Comparison of ENCODE assay signal across 23 cellular contexts in the genomic region with DNA sequence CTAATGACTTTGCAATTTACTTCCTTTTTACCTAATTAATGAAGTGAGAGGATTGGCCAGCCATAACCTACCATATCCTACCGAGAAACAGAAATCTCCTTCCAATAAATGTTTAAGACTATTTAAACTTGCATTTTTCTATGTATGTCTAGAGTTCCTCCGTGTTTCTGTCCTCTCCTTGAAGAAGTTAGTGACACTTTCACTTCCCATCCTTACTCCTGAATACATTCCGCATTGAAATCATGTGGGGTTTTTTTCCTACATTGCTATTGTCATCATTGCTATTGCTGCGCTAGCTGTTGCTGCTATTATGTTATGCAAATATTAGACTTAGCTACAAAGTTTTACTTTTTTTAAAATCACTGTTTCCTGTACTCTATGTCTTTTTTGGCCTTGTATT.
A peak's percentile ranks its signal among the peaks of the same experiment; 100 is the strongest.
DNase-seq lines count a peak whose midpoint lies in the region; ATAC-seq and TF ChIP-seq lines count a peak whose summit lies in the region.
"Had no signal": no experiment of that assay in that cellular context is flagged by ENCODE, and none has a peak within 500 bp of the region (broad histone marks: within the 10 kb centered on the region; RNA-seq: fewer than 3 reads in every experiment).

No MANE protein-coding gene starts in this region.

- H3K27me3 Mint-ChIP-seq in activated CD4-positive, alpha-beta T cell treated with anti-CD3 and anti-CD28 coated beads, Interleukin-2, amount 10 ng/mL, durations not matched to agents 7 days and 5 days, result peaks cover 17% of the 10 kb centered on the region
- no peaks in the 10 kb centered on the region for H3K27me3 Mint-ChIP-seq in stimulated activated naive B cell treated with anti-CD40 and anti-IgM and Interleukin-4, amounts not matched to agents 10 μg/mL and 1 μg/mL and 100 μg/mL, for 72 hours

- peaks cover 30% of the 10 kb centered on the region for H3K4me1 Mint-ChIP-seq in activated CD4-positive, alpha-beta T cell treated with anti-CD3 and anti-CD28 coated beads, Interleukin-2, amount 10 ng/mL, durations not matched to agents 7 days and 5 days
- H3K4me1 Mint-ChIP-seq in stimulated activated naive B cell treated with anti-CD40 and anti-IgM and Interleukin-4, amounts not matched to agents 10 μg/mL and 1 μg/mL and 100 μg/mL, for 72 hours, result peaks cover 6 to 13% of the 10 kb centered on the region in 2 donors

- CTCF ChIA-PET in activated CD4-positive, alpha-beta T cell treated with anti-CD3 and anti-CD28 coated beads, Interleukin-2, amount 10 ng/mL, durations not matched to agents 7 days and 5 days (lab: Charles Lee), result interaction anchor here (0.6 kb wide), 1 partner anchor 17 kb away, joined by 4 read pairs; no protein-coding TSS in a partner anchor

- H3K9me2 ChIP-seq in Karpas-422 (replicated peaks; ENCODE audit: insufficient read depth, low read length) (no peaks in the 10 kb centered on the region), SU-DHL-6 (replicated peaks; ENCODE audit: insufficient read depth, low read length) (no peaks in the 10 kb centered on the region)

- POLR2A ChIA-PET in activated CD4-positive, alpha-beta T cell treated with anti-CD3 and anti-CD28 coated beads, Interleukin-2, amount 10 ng/mL, durations not matched to agents 7 days and 5 days (lab: Charles Lee), result no interaction called here

- H3F3A ChIP-seq in SU-DHL-6 (ENCODE audit: insufficient read depth), result peaks cover 13% of the 10 kb centered on the region; the same call in 1 of the 2 replicates

- H3K9me3 ChIP-seq in Karpas-422 (ENCODE audit: low read length), result no peaks in the 10 kb centered on the region
- no peaks in the 10 kb centered on the region for H3K9me3 ChIP-seq in SU-DHL-6 (ENCODE audit: insufficient read depth, low read length)
- H3K9me3 ChIP-seq: psoas muscle, thyroid gland had no signal

- no peak overlapping the region for H3K4me3 Mint-ChIP-seq in activated CD4-positive, alpha-beta T cell treated with anti-CD3 and anti-CD28 coated beads, Interleukin-2, amount 10 ng/mL, durations not matched to agents 7 days and 5 days
- no peak overlapping the region for H3K4me3 Mint-ChIP-seq in stimulated activated naive B cell treated with anti-CD40 and anti-IgM and Interleukin-4, amounts not matched to agents 10 μg/mL and 1 μg/mL and 100 μg/mL, for 72 hours
- H3K4me3 Mint-ChIP-seq: naive thymus-derived CD8-positive, alpha-beta T cell had no signal

- H3K9ac ChIP-seq in Karpas-422 (ENCODE audit: low read length) (no peak overlapping the region), SU-DHL-6 (ENCODE audit: low read length) (peak overlapping the region; percentile 25)

- H3K36me3 ChIP-seq in Karpas-422 (ENCODE audit: insufficient read depth, low read length) (no peaks in the 10 kb centered on the region), SU-DHL-6 (ENCODE audit: low read length) (no peaks in the 10 kb centered on the region)
- H3K36me3 ChIP-seq: heart left ventricle, thyroid gland had no signal

- peak overlapping the region; percentile 28 for H3K27ac Mint-ChIP-seq in activated CD4-positive, alpha-beta T cell treated with anti-CD3 and anti-CD28 coated beads, Interleukin-2, amount 10 ng/mL, durations not matched to agents 7 days and 5 days
- peak overlapping the region; percentile 26 for H3K27ac Mint-ChIP-seq in stimulated activated naive B cell treated with anti-CD40 and anti-IgM and Interleukin-4, amounts not matched to agents 10 μg/mL and 1 μg/mL and 100 μg/mL, for 72 hours
- H3K27ac Mint-ChIP-seq: activated naive CD4-positive, alpha-beta T cell treated with anti-CD3 and anti-CD28 coated beads, Interleukin-2, amount 50 U/mL, for 72 hours had no signal

- H3K4me3 ChIP-seq in Karpas-422 (ENCODE audit: low read length) (no peak overlapping the region), SU-DHL-6 (ENCODE audit: insufficient read depth, low read length, poor library complexity, severe bottlenecking) (peak overlapping the region; percentile 3)
- H3K4me3 ChIP-seq: heart left ventricle, K562, psoas muscle, thyroid gland had no signal

- H3K27me3 ChIP-seq in Karpas-422 (ENCODE audit: low read length) (0 out of 2 replicates have a peak, but pooled peaks cover 2% of the 10 kb centered on the region), SU-DHL-6 (ENCODE audit: low read length) (no peaks in the 10 kb centered on the region)
- H3K27me3 ChIP-seq: heart left ventricle, thyroid gland had no signal

- H4K20me1 ChIP-seq in Karpas-422 (ENCODE audit: insufficient read depth, low read depth, low read length), result no peaks in the 10 kb centered on the region
- H4K20me1 ChIP-seq in SU-DHL-6 (ENCODE audit: low read depth, low read length), result no peaks in the 10 kb centered on the region

- no peak for TF ChIP-seq CTCF in SU-DHL-6 (IDR thresholded peaks at IDR 0.05; ENCODE audit: insufficient read depth, low read length, poor library complexity, severe bottlenecking)

- no peak overlapping the region for H3K27ac ChIP-seq in Karpas-422 (ENCODE audit: low read length)
- peak overlapping the region; percentile 55 for H3K27ac ChIP-seq in SU-DHL-6 (ENCODE audit: low read depth, low read length)
- H3K27ac ChIP-seq: heart left ventricle, psoas muscle, thyroid gland had no signal

- no peak for ATAC-seq in stimulated activated naive B cell treated with anti-CD40 and anti-IgM and Interleukin-4, amounts not matched to agents 10 μg/mL and 1 μg/mL and 100 μg/mL, for 72 hours (replicated peaks)
- ATAC-seq in left colon (no peak), GM21723 (IDR thresholded peaks at IDR 0.05; ENCODE audit: unreplicated experiment) (no peak)
- ATAC-seq: activated naive CD4-positive, alpha-beta T cell treated with anti-CD3 and anti-CD28 coated beads, Interleukin-2, amount 50 U/mL, for 72 hours; heart left ventricle; K562; naive thymus-derived CD8-positive, alpha-beta T cell; psoas muscle; sciatic nerve; SK-N-SH treated with all-trans-retinoic acid at 6 μM for 48 hours had no signal

- intact Hi-C loops in left colon (cut with DNase I, micrococcal nuclease), result no loop called here

- H3K4me2 ChIP-seq in Karpas-422 (ENCODE audit: low read depth, low read length, poor library complexity, severe bottlenecking) (peak overlapping the region; percentile 20), SU-DHL-6 (ENCODE audit: low read depth, low read length, poor library complexity, severe bottlenecking) (peak overlapping the region; percentile 69)

- peaks cover 22% of the 10 kb centered on the region for H3K9me3 Mint-ChIP-seq in activated CD4-positive, alpha-beta T cell treated with anti-CD3 and anti-CD28 coated beads, Interleukin-2, amount 10 ng/mL, durations not matched to agents 7 days and 5 days
- H3K9me3 Mint-ChIP-seq in stimulated activated naive B cell treated with anti-CD40 and anti-IgM and Interleukin-4, amounts not matched to agents 10 μg/mL and 1 μg/mL and 100 μg/mL, for 72 hours, result peaks cover 0 to 6% of the 10 kb centered on the region in 2 donors

- no peaks in the 10 kb centered on the region for H3K79me2 ChIP-seq in Karpas-422 (ENCODE audit: low read length)
- no peaks in the 10 kb centered on the region for H3K79me2 ChIP-seq in SU-DHL-6 (ENCODE audit: insufficient read depth, low read length)

- DNase-seq in activated CD4-positive, alpha-beta T cell treated with anti-CD3 and anti-CD28 coated beads, Interleukin-2, amount 10 ng/mL, durations not matched to agents 7 days and 5 days, result no peak
- no peak for DNase-seq in activated CD4-positive, alpha-beta T cell treated with anti-CD3 and anti-CD28 coated beads, Interleukin-2, amount 50 U/mL, for 4 hours
- DNase-seq in Karpas-422 (no peak), left colon (no peak)
- no peak for DNase-seq in stimulated activated naive B cell treated with anti-CD40 and anti-IgM and Interleukin-4, amounts not matched to agents 10 μg/mL and 1 μg/mL and 100 μg/mL, for 72 hours
- no peak for DNase-seq in NK-92 treated with Interleukin-12 subunit alpha and Interleukin-12 subunit beta, amount 100 ng/mL, for 24 hours (lab: John Stamatoyannopoulos, UW)
- DNase-seq: activated CD8-positive, alpha-beta memory T cell treated with anti-CD3 and anti-CD28 coated beads for 24 hours; aorta; foreskin melanocyte; heart left ventricle; naive thymus-derived CD8-positive, alpha-beta T cell; NCI-H1417 treated with DMSO at 0.1 percent for 48 hours; NCI-H2107; psoas muscle; stimulated activated CD4-positive, alpha-beta T cell treated with anti-CD3 and anti-CD28 coated beads, Interleukin-12 subunit alpha, Interleukin-12 subunit beta, amount 100 ng/mL, for 4 hours; stimulated activated CD4-positive, alpha-beta T cell treated with anti-CD3 and anti-CD28 coated beads, Interleukin-2, amount 100 ng/mL, for 48 hours; thyroid gland had no signal

- H3K36me3 Mint-ChIP-seq in activated CD4-positive, alpha-beta T cell treated with anti-CD3 and anti-CD28 coated beads, Interleukin-2, amount 10 ng/mL, durations not matched to agents 7 days and 5 days (ENCODE audit: low read depth), result peaks cover 16% of the 10 kb centered on the region
- H3K36me3 Mint-ChIP-seq in stimulated activated naive B cell treated with anti-CD40 and anti-IgM and Interleukin-4, amounts not matched to agents 10 μg/mL and 1 μg/mL and 100 μg/mL, for 72 hours, result no peaks in the 10 kb centered on the region

- peaks cover 7% of the 10 kb centered on the region for H3K4me1 ChIP-seq in Karpas-422 (ENCODE audit: low read length)
- H3K4me1 ChIP-seq: heart left ventricle, psoas muscle, thyroid gland had no signal

- H2AFZ ChIP-seq in Karpas-422 (ENCODE audit: low read length) (no peak overlapping the region), SU-DHL-6 (ENCODE audit: low read depth, low read length, severe bottlenecking) (peak overlapping the region; percentile 45)
